16 cellular contexts compared by ENCODE assay signal in the genomic region with DNA sequence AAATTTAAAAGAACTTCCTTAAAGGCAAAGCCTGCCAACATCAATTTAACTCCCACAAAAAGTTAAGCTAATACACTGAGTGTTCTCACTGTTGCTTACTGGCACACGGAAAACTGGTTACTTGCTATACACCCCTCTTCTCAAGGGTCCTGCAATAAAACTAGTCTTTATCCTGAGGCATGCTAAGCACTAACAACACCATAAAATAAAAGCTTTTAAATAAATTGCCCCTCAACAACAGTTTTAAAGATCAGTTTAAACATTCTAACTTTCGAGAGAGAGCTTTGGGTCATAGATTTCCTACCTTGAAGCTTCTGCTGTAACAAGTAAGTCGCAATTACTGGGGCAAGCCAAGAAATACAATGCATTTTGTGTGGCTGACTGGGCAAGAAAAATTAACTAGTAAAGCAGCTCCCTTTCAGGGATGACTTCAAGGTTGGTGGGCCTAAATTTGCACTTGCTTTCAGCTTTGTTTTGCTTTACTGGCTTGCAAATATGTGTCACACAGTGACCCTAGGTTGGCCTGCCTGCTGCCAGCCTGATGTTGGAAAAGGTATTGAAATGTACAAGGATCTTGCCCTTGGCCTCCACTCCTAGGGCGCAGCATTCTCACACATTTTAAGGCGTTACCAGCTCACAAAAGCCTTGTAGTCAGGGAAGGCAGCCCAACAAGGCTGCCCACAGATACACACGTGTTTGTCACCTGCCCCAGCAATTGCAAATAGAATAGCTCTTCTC. TPM values are rescaled to one million over a fixed set of nuclear protein-coding genes. Genes with fewer than 3 reads are reported as not detected.
DNase-seq lines count a peak whose midpoint lies in the region; ATAC-seq lines count a peak whose summit lies in the region.
"Had no signal": no experiment of that assay in that cellular context is flagged by ENCODE, and none has a peak within 500 bp of the region (broad histone marks: within the 10 kb centered on the region; RNA-seq: fewer than 3 reads in every experiment).

No MANE protein-coding gene starts in this region.

- peaks cover 8% of the 10 kb centered on the region for H3K36me3 Mint-ChIP-seq in central memory CD8-positive, alpha-beta T cell (ENCODE audit: insufficient read depth)
- no peaks in the 10 kb centered on the region for H3K36me3 Mint-ChIP-seq in immature natural killer cell
- H3K36me3 Mint-ChIP-seq: activated CD4-positive, alpha-beta memory T cell treated with anti-CD3 and anti-CD28 coated beads for 36 hours had no signal

- peak overlapping the region; percentile 94 for H3K27ac ChIP-seq in substantia nigra (ENCODE audit: low read depth, low read length, poor library complexity, severe bottlenecking)
- H3K27ac ChIP-seq: 22Rv1, colonic mucosa had no signal

- peaks cover 29% of the 10 kb centered on the region for H3K4me1 Mint-ChIP-seq in central memory CD8-positive, alpha-beta T cell
- H3K4me1 Mint-ChIP-seq in immature natural killer cell: peaks cover 28 to 37% of the 10 kb centered on the region in 2 donors

- peaks cover 46% of the 10 kb centered on the region for H3K27me3 Mint-ChIP-seq in central memory CD8-positive, alpha-beta T cell
- H3K27me3 Mint-ChIP-seq in immature natural killer cell (ENCODE audit: low read depth in 3 of 3): peaks cover 23 to 29% (median 26%) of the 10 kb centered on the region in 3 donors

- H3K4me3 Mint-ChIP-seq in central memory CD8-positive, alpha-beta T cell: no peak overlapping the region
- H3K4me3 Mint-ChIP-seq in immature natural killer cell: peak overlapping the region in 3 of 5 donors; percentile 88 to 96 (median 90)

- no peaks in the 10 kb centered on the region for H3K9me3 Mint-ChIP-seq in central memory CD8-positive, alpha-beta T cell
- H3K9me3 Mint-ChIP-seq in immature natural killer cell: no peaks in the 10 kb centered on the region
- H3K9me3 Mint-ChIP-seq: activated CD4-positive, alpha-beta memory T cell treated with anti-CD3 and anti-CD28 coated beads for 36 hours; activated naive CD4-positive, alpha-beta T cell treated with anti-CD3 and anti-CD28 coated beads, Interleukin-2, amount 10 ng/mL, durations not matched to agents 7 days and 5 days; CD8-positive, alpha-beta T cell; T-helper 2 cell treated with Interferon-gamma antibody and Interleukin-4, amounts not matched to agents 5 μg/mL and 100 μg/mL, for 36 hours had no signal

- ATAC-seq in central memory CD8-positive, alpha-beta T cell (replicated peaks; ENCODE audit: extremely low read depth, poor library complexity, severe bottlenecking): no peak
- no peak for ATAC-seq in HG03571 (IDR thresholded peaks at IDR 0.05; ENCODE audit: unreplicated experiment)
- no peak for ATAC-seq in GM21367 (IDR thresholded peaks at IDR 0.05; ENCODE audit: unreplicated experiment)
- ATAC-seq in GM21526 (IDR thresholded peaks at IDR 0.05; ENCODE audit: low FRiP score, unreplicated experiment): no peak
- ATAC-seq: CD8-positive, alpha-beta T cell had no signal

- peak overlapping the region; percentile 73 for H3K27ac Mint-ChIP-seq in central memory CD8-positive, alpha-beta T cell (ENCODE audit: low read depth)
- peak overlapping the region in 2 of 6 donors; percentile 87 to 96 for H3K27ac Mint-ChIP-seq in immature natural killer cell
- H3K27ac Mint-ChIP-seq: activated CD4-positive, alpha-beta memory T cell treated with anti-CD3 and anti-CD28 coated beads for 36 hours; activated naive CD4-positive, alpha-beta T cell treated with anti-CD3 and anti-CD28 coated beads, Interleukin-2, amount 10 ng/mL, durations not matched to agents 7 days and 5 days; T-helper 2 cell treated with Interferon-gamma antibody and Interleukin-4, amounts not matched to agents 5 μg/mL and 100 μg/mL, for 36 hours had no signal

- DNase-seq in DMS153 (lab: John Stamatoyannopoulos, UW) (peak; percentile 55), DMS153 treated with DMSO at 0.1 percent for 48 hours (lab: John Stamatoyannopoulos, UW; ENCODE audit: unreplicated experiment) (no peak), immature natural killer cell (no peak), substantia nigra (lab: John Stamatoyannopoulos, UW) (peak in 15 of 49 donors; percentile 7 to 43 (median 25))
- no peak for DNase-seq in central memory CD8-positive, alpha-beta T cell (ENCODE audit: low spot score in 2 of 2)
- DNase-seq: activated CD4-positive, alpha-beta memory T cell treated with anti-CD3 and anti-CD28 coated beads for 36 hours; activated naive CD4-positive, alpha-beta T cell treated with anti-CD3 and anti-CD28 coated beads, Interleukin-2, amount 10 ng/mL, durations not matched to agents 7 days and 5 days; CD8-positive, alpha-beta T cell; colonic mucosa; IMR-90; NCI-H1930 had no signal

RNA-seq across cellular contexts. Expression of a gene that starts 4.0 kb away (rescaled TPM):
- 1 to 10 TPM in 1 of 3 donors, under 1 TPM in 2; 0.72 to 2.1 (median 0.76) TPM for polyA plus RNA-seq in immature natural killer cell
- polyA plus RNA-seq: IMR-90 had no signal

RNA-seq across cellular contexts. Expression of a gene that starts 45.3 kb away (rescaled TPM):
- 10 to 100 TPM; 10.2 to 48.1 (median 16.1) TPM for polyA plus RNA-seq in immature natural killer cell
